In genomic region chr1:70487471-70487840, GRCh38 we compare ENCODE assay signal across 1 cellular context.
TF ChIP-seq lines count a peak whose summit lies in the region.

No MANE protein-coding gene starts in this region.

TF ChIP-seq in GM23338, 12 proteins besides CTCF, POLR2A, EP300 and RAD21 (continued from another document):
- TF ChIP-seq REST (IDR thresholded peaks at IDR 0.05; ENCODE audit: unreplicated experiment), result no peak
- TF ChIP-seq JUNB (IDR thresholded peaks at IDR 0.05; ENCODE audit: unreplicated experiment), result no peak
- no peak for TF ChIP-seq CREB1 (CRISPR knock-in tag; IDR thresholded peaks at IDR 0.05; ENCODE audit: low read depth)
- TF ChIP-seq EZH2phosphoT487 (IDR thresholded peaks at IDR 0.05; ENCODE audit: unreplicated experiment), result no peak
- TF ChIP-seq ETS1 (IDR thresholded peaks at IDR 0.05), result no peak
- TF ChIP-seq ZNF462 (CRISPR knock-in tag; IDR thresholded peaks at IDR 0.05), result no peak
